23 cellular contexts compared by ENCODE assay signal in genomic region chr6:114135348-114136002, GRCh38.
"Had no signal": no experiment of that assay in that cellular context is flagged by ENCODE, and none has a peak within 500 bp of the region (broad histone marks: within the 10 kb centered on the region; RNA-seq: fewer than 3 reads in every experiment).

No MANE protein-coding gene starts in this region.

- H3K27ac ChIP-seq: colonic mucosa, esophagus muscularis mucosa, lower lobe of right lung, pancreas, right atrium auricular region, sigmoid colon, stomach, thyroid gland had no signal

- H3K4me1 ChIP-seq: colonic mucosa, lower lobe of right lung, pancreas, right atrium auricular region, stomach, thyroid gland had no signal

- H3K9me3 ChIP-seq: colonic mucosa, esophagus muscularis mucosa, lower lobe of right lung, pancreas, right atrium auricular region, sigmoid colon, stomach, thyroid gland had no signal

- H3K27me3 ChIP-seq: colonic mucosa, esophagus muscularis mucosa, pancreas, right atrium auricular region, sigmoid colon, stomach, thyroid gland had no signal

- H3K36me3 ChIP-seq: colonic mucosa, esophagus muscularis mucosa, lower lobe of right lung, pancreas, right atrium auricular region, sigmoid colon, stomach, thyroid gland had no signal

- DNase-seq: colonic mucosa; dermis blood vessel endothelial cell; effector memory CD4-positive, alpha-beta T cell; foreskin melanocyte; hypothalamus; immature natural killer cell; islet precursor cell; kidney glomerular epithelial cell; left colon; left ventricle myocardium superior; lower lobe of right lung; naive thymus-derived CD8-positive, alpha-beta T cell; occipital lobe; pancreas; sigmoid colon; stimulated activated CD4-positive, alpha-beta T cell treated with anti-CD3 and anti-CD28 coated beads, Interleukin-2, amount 100 ng/mL, for 24 hours; stimulated activated CD4-positive, alpha-beta T cell treated with anti-CD3 and anti-CD28 coated beads, Interleukin-4, amount 100 ng/mL, for 24 hours; stimulated activated naive B cell treated with anti-CD40 and anti-IgM and Interleukin-4, amounts not matched to agents 10 μg/mL and 1 μg/mL and 100 μg/mL, for 72 hours; stomach; thyroid gland; trophoblast cell had no signal

- ATAC-seq: left colon; left ventricle myocardium superior; lower lobe of right lung; naive thymus-derived CD8-positive, alpha-beta T cell; pancreas; stimulated activated naive B cell treated with anti-CD40 and anti-IgM and Interleukin-4, amounts not matched to agents 10 μg/mL and 1 μg/mL and 100 μg/mL, for 72 hours had no signal

- H3K4me3 ChIP-seq: colonic mucosa, esophagus muscularis mucosa, lower lobe of right lung, pancreas, right atrium auricular region, sigmoid colon, stomach, thyroid gland had no signal
